ENCODE assay signal across 10 cellular contexts in genomic region chr12:19967486-19967885, GRCh38.
DNase-seq lines count a peak whose midpoint lies in the region; ATAC-seq, FAIRE-seq and TF ChIP-seq lines count a peak whose summit lies in the region.
"Had no signal": no experiment of that assay in that cellular context is flagged by ENCODE, and none has a peak within 500 bp of the region (broad histone marks: within the 10 kb centered on the region; RNA-seq: fewer than 3 reads in every experiment).

No MANE protein-coding gene starts in this region.

- H3K27me3 ChIP-seq in pancreas, result no peaks in the 10 kb centered on the region
- no peaks in the 10 kb centered on the region for H3K27me3 ChIP-seq in CD4-positive, alpha-beta T cell (ENCODE audit: control insufficient read depth, insufficient read depth, low read length)
- H3K27me3 ChIP-seq: ovary had no signal

- H3K27ac ChIP-seq in pancreas, result peak overlapping the region in 1 of 4 donors; percentile 25
- no peak overlapping the region for H3K27ac ChIP-seq in CD4-positive, alpha-beta T cell (ENCODE audit: low read depth, low read length)
- H3K27ac ChIP-seq: ovary had no signal

- CTCF ChIA-PET in CD4-positive, alpha-beta T cell (lab: Charles Lee), result no interaction called here

- H3K9me3 Mint-ChIP-seq in CD4-positive, alpha-beta T cell, result no peaks in the 10 kb centered on the region

- H3K27me3 Mint-ChIP-seq in CD4-positive, alpha-beta T cell, result no peaks in the 10 kb centered on the region

- no peaks in the 10 kb centered on the region for H3K4me1 Mint-ChIP-seq in CD4-positive, alpha-beta T cell (ENCODE audit: low read depth)

- peak in 3 of 4 donors; percentile 10 to 72 (median 40) for ATAC-seq in pancreas
- ATAC-seq in HG03520 (IDR thresholded peaks at IDR 0.05; ENCODE audit: unreplicated experiment), result no peak
- ATAC-seq in CD4-positive, alpha-beta T cell (ENCODE audit: poor library complexity), result no peak

- no peaks in the 10 kb centered on the region for H3K36me3 Mint-ChIP-seq in CD4-positive, alpha-beta T cell (ENCODE audit: low read depth)

- peaks cover 20 to 37% (median 36%) of the 10 kb centered on the region in 3 donors for H3K4me1 ChIP-seq in pancreas

- DNase-seq in GM04504 (ENCODE audit: low read depth), result peak; percentile 88
- peak; percentile 81 for DNase-seq in NCI-H748 (lab: John Stamatoyannopoulos, UW; ENCODE audit: unreplicated experiment)
- peak; percentile 86 for DNase-seq in epithelial cell of proximal tubule (ENCODE audit: low read depth)
- DNase-seq in pancreas, result peak in 2 of 6 donors; percentile 19 to 30
- DNase-seq in activated CD4-positive, alpha-beta T cell treated with anti-CD3 and anti-CD28 coated beads for 4 hours, result no peak
- DNase-seq in T-helper 2 cell, result no peak
- DNase-seq in CD4-positive, alpha-beta T cell, result no peak
- DNase-seq: activated CD8-positive, alpha-beta memory T cell treated with anti-CD3 and anti-CD28 coated beads for 24 hours had no signal

- WGBS in pancreas, 2 donors, result 19 to 21% methylated on average over 2 of the region's 2 CpGs

- intact Hi-C loops in pancreas (cut with DNase I), result no loop called here
- intact Hi-C loops in CD4-positive, alpha-beta T cell (cut with DNase I, micrococcal nuclease), result no loop called here

- no peaks in the 10 kb centered on the region for H3K36me3 ChIP-seq in pancreas
- H3K36me3 ChIP-seq: ovary had no signal

- H3K27ac Mint-ChIP-seq in CD4-positive, alpha-beta T cell, result no peak overlapping the region

- H3K4me3 ChIP-seq in epithelial cell of proximal tubule (ENCODE audit: low read depth, low read length) (no peak overlapping the region), pancreas (no peak overlapping the region)
- H3K4me3 ChIP-seq: ovary had no signal

- POLR2A ChIA-PET in CD4-positive, alpha-beta T cell (lab: Charles Lee), result no interaction called here

- TF ChIP-seq CTCF in epithelial cell of proximal tubule (conservative IDR thresholded peaks at IDR 0.05; ENCODE audit: low read depth, low read length) (no peak), pancreas (IDR thresholded peaks at IDR 0.05) (no peak)
- TF ChIP-seq CTCF in CD4-positive, alpha-beta T cell (IDR thresholded peaks at IDR 0.05), result no peak

- no peak for FAIRE-seq in pancreas (lab: Jason Lieb, UNC)

- H3K9me3 ChIP-seq in pancreas, result no peaks in the 10 kb centered on the region
- H3K9me3 ChIP-seq in CD4-positive, alpha-beta T cell (ENCODE audit: control insufficient read depth, low read length), result no peaks in the 10 kb centered on the region
- H3K9me3 ChIP-seq: ovary had no signal

- no peak overlapping the region for H3K4me3 Mint-ChIP-seq in CD4-positive, alpha-beta T cell

Comparison
In these comparisons a context has a peak if more than half of its experiments do, and no peak if none do; other contexts are left out.
1. DNase-seq: peak in GM04504 (single experiment), NCI-H748 (single experiment) and epithelial cell of proximal tubule (single experiment); none in activated CD4-positive, alpha-beta T cell treated with anti-CD3 and anti-CD28 coated beads for 4 hours (0 of 2), T-helper 2 cell (0 of 5) and CD4-positive, alpha-beta T cell (0 of 10).
2. ATAC-seq: peak in pancreas (3 of 4); none in HG03520 (single experiment) and CD4-positive, alpha-beta T cell (single experiment).